ENCODE assay signal across 15 cellular contexts in genomic region chr14:100654025-100654813, GRCh38.
DNase-seq lines count a peak whose midpoint lies in the region; ATAC-seq and TF ChIP-seq lines count a peak whose summit lies in the region.
"Had no signal": no experiment of that assay in that cellular context is flagged by ENCODE, and none has a peak within 500 bp of the region (broad histone marks: within the 10 kb centered on the region; RNA-seq: fewer than 3 reads in every experiment).

No MANE protein-coding gene starts in this region.

- peak; percentile 9 for ATAC-seq in activated CD8-positive, alpha-beta memory T cell treated with anti-CD3 and anti-CD28 coated beads, Interleukin-2, amount 10 ng/mL, durations not matched to agents 7 days and 5 days
- peak; percentile 25 for ATAC-seq in stimulated activated memory B cell treated with anti-CD40 and anti-IgM and Interleukin-4, amounts not matched to agents 10 μg/mL and 1 μg/mL and 100 μg/mL, for 72 hours
- no peak for ATAC-seq in HG03139 (IDR thresholded peaks at IDR 0.05; ENCODE audit: unreplicated experiment)

- H3K27ac Mint-ChIP-seq in activated CD8-positive, alpha-beta memory T cell treated with anti-CD3 and anti-CD28 coated beads, Interleukin-2, amount 10 ng/mL, durations not matched to agents 7 days and 5 days, result no peak overlapping the region
- H3K27ac Mint-ChIP-seq in stimulated activated memory B cell treated with anti-CD40 and anti-IgM and Interleukin-4, amounts not matched to agents 10 μg/mL and 1 μg/mL and 100 μg/mL, for 72 hours, result peak overlapping the region; percentile 28
- H3K27ac Mint-ChIP-seq: activated naive CD8-positive, alpha-beta T cell treated with anti-CD3 and anti-CD28 coated beads, Interleukin-2, amount 50 U/mL, for 24 hours; CD4-positive, alpha-beta memory T cell; stimulated activated effector memory CD8-positive, alpha-beta T cell treated with anti-CD3 and anti-CD28 coated beads, Interleukin-12 subunit alpha, Interleukin-12 subunit beta, amount 100 ng/mL, for 72 hours; type B pancreatic cell had no signal

- H3K9me3 ChIP-seq in WERI-Rb-1 (ENCODE audit: severe bottlenecking), result no peaks in the 10 kb centered on the region
- H3K9me3 ChIP-seq in iPS-20b (ENCODE audit: insufficient read depth, low read depth, low read length), result no peaks in the 10 kb centered on the region

- H3K27ac ChIP-seq in WERI-Rb-1, result no peak overlapping the region
- no peak overlapping the region for H3K27ac ChIP-seq in iPS-20b (ENCODE audit: low read length)

- no peak for DNase-seq in activated CD8-positive, alpha-beta memory T cell treated with anti-CD3 and anti-CD28 coated beads, Interleukin-2, amount 10 ng/mL, durations not matched to agents 7 days and 5 days
- DNase-seq in activated CD8-positive, alpha-beta memory T cell treated with anti-CD3 and anti-CD28 coated beads, Interleukin-2, amount 50 U/mL, for 4 hours, result no peak
- DNase-seq in WERI-Rb-1, result peak; percentile 27
- DNase-seq in NCI-H446 treated with DMSO at 0.1 percent for 48 hours (lab: John Stamatoyannopoulos, UW), result no peak
- no peak for DNase-seq in DMS153 treated with DMSO at 0.1 percent for 48 hours (lab: John Stamatoyannopoulos, UW; ENCODE audit: unreplicated experiment)
- DNase-seq: cerebellar nuclear complex, IMR-90 had no signal

- H3K4me3 Mint-ChIP-seq in activated CD8-positive, alpha-beta memory T cell treated with anti-CD3 and anti-CD28 coated beads, Interleukin-2, amount 10 ng/mL, durations not matched to agents 7 days and 5 days, result no peak overlapping the region
- peak overlapping the region; percentile 46 for H3K4me3 Mint-ChIP-seq in stimulated activated memory B cell treated with anti-CD40 and anti-IgM and Interleukin-4, amounts not matched to agents 10 μg/mL and 1 μg/mL and 100 μg/mL, for 72 hours
- H3K4me3 Mint-ChIP-seq: activated naive CD8-positive, alpha-beta T cell treated with anti-CD3 and anti-CD28 coated beads, Interleukin-2, amount 50 U/mL, for 24 hours; activated T-cell treated with anti-CD3 and anti-CD28 coated beads, Interleukin-2, amount 50 U/mL, for 4 hours; stimulated activated effector memory CD8-positive, alpha-beta T cell treated with anti-CD3 and anti-CD28 coated beads, Interleukin-12 subunit alpha, Interleukin-12 subunit beta, amount 100 ng/mL, for 72 hours; type B pancreatic cell had no signal

- no peaks in the 10 kb centered on the region; the same call in 1 of the 2 replicates for H3K4me1 ChIP-seq in iPS-20b (ENCODE audit: insufficient read depth, low read length)

- H3K36me3 ChIP-seq in WERI-Rb-1 (no peaks in the 10 kb centered on the region), iPS-20b (ENCODE audit: insufficient read depth, low read depth, low read length) (no peaks in the 10 kb centered on the region)

- peaks cover 12% of the 10 kb centered on the region for H3K27me3 ChIP-seq in WERI-Rb-1 (ENCODE audit: insufficient read depth, low read depth, severe bottlenecking)
- H3K27me3 ChIP-seq in iPS-20b (ENCODE audit: insufficient read depth, low read length), result peaks cover 12% of the 10 kb centered on the region

- H3K9ac ChIP-seq in iPS-20b (ENCODE audit: low read depth, low read length), result no peak overlapping the region

- no peaks in the 10 kb centered on the region for H3K9me3 Mint-ChIP-seq in activated CD8-positive, alpha-beta memory T cell treated with anti-CD3 and anti-CD28 coated beads, Interleukin-2, amount 10 ng/mL, durations not matched to agents 7 days and 5 days (ENCODE audit: low read depth)
- H3K9me3 Mint-ChIP-seq in stimulated activated memory B cell treated with anti-CD40 and anti-IgM and Interleukin-4, amounts not matched to agents 10 μg/mL and 1 μg/mL and 100 μg/mL, for 72 hours, result no peaks in the 10 kb centered on the region
- H3K9me3 Mint-ChIP-seq: activated naive CD8-positive, alpha-beta T cell treated with anti-CD3 and anti-CD28 coated beads, Interleukin-2, amount 50 U/mL, for 24 hours; activated T-cell treated with anti-CD3 and anti-CD28 coated beads, Interleukin-2, amount 50 U/mL, for 4 hours; CD4-positive, alpha-beta memory T cell; stimulated activated effector memory CD8-positive, alpha-beta T cell treated with anti-CD3 and anti-CD28 coated beads, Interleukin-12 subunit alpha, Interleukin-12 subunit beta, amount 100 ng/mL, for 72 hours; type B pancreatic cell had no signal

- H3K4me3 ChIP-seq in WERI-Rb-1 (ENCODE audit: low read depth, low read length) (no peak overlapping the region; the same call in 1 of the 2 replicates), iPS-20b (ENCODE audit: low read length) (peak overlapping the region; percentile 39; the same call in 1 of the 2 replicates)

- no peaks in the 10 kb centered on the region for H3K36me3 Mint-ChIP-seq in activated CD8-positive, alpha-beta memory T cell treated with anti-CD3 and anti-CD28 coated beads, Interleukin-2, amount 10 ng/mL, durations not matched to agents 7 days and 5 days
- no peaks in the 10 kb centered on the region for H3K36me3 Mint-ChIP-seq in stimulated activated memory B cell treated with anti-CD40 and anti-IgM and Interleukin-4, amounts not matched to agents 10 μg/mL and 1 μg/mL and 100 μg/mL, for 72 hours
- H3K36me3 Mint-ChIP-seq: CD4-positive, alpha-beta memory T cell; stimulated activated effector memory CD8-positive, alpha-beta T cell treated with anti-CD3 and anti-CD28 coated beads, Interleukin-12 subunit alpha, Interleukin-12 subunit beta, amount 100 ng/mL, for 72 hours; type B pancreatic cell had no signal

- no peak for TF ChIP-seq CTCF in WERI-Rb-1 (IDR thresholded peaks at IDR 0.05; ENCODE audit: low read depth, low read length)

- CTCF ChIA-PET in activated CD8-positive, alpha-beta memory T cell treated with anti-CD3 and anti-CD28 coated beads, Interleukin-2, amount 10 ng/mL, durations not matched to agents 7 days and 5 days (lab: Charles Lee), result interaction anchor here (0.6 to 5.5 kb wide), 27 partner anchors 9 to 683 kb away, joined by 3 to 123 read pairs (median 6); a partner anchor contains a TSS

- peaks cover 31% of the 10 kb centered on the region for H3K27me3 Mint-ChIP-seq in activated CD8-positive, alpha-beta memory T cell treated with anti-CD3 and anti-CD28 coated beads, Interleukin-2, amount 10 ng/mL, durations not matched to agents 7 days and 5 days
- peaks cover 45% of the 10 kb centered on the region for H3K27me3 Mint-ChIP-seq in stimulated activated memory B cell treated with anti-CD40 and anti-IgM and Interleukin-4, amounts not matched to agents 10 μg/mL and 1 μg/mL and 100 μg/mL, for 72 hours

- peaks cover 3% of the 10 kb centered on the region for H3K4me1 Mint-ChIP-seq in activated CD8-positive, alpha-beta memory T cell treated with anti-CD3 and anti-CD28 coated beads, Interleukin-2, amount 10 ng/mL, durations not matched to agents 7 days and 5 days
- peaks cover 13% of the 10 kb centered on the region for H3K4me1 Mint-ChIP-seq in stimulated activated memory B cell treated with anti-CD40 and anti-IgM and Interleukin-4, amounts not matched to agents 10 μg/mL and 1 μg/mL and 100 μg/mL, for 72 hours
